In the genomic region with DNA sequence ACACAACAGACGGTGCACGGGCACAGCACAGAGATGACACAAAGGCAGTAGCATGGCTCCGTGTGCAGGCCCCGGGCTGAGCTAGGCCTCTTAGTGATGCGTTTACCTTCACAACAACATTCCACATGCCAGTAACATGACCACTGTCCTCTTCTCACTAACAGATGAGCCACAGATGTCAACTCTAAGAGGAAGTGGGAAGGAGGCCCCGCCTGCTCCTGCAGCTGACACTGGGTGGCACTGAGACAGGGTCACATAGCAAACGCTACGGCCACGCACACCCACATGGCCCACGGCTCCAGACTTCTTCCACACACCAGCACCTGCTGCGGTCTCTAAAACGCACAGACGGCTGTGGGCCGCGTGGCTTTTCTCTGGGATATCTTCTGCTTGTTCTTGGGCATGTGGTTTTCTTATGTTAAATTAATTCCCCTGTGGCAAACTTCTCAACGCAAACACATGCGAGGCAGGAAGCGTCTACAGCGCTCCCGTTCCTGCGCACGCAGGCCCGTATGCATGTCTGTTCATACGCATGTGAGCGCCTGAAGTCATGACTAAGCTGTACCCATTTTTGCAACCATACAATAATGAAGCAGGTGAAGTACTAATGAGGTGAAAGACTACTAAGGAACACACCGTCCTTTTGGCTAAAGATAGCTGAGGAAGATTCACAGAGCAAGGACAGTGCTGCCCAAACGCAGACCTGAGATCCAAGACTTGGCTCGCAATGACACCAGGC, we compare ENCODE assay signal across 8 cellular contexts. TPM values are rescaled to one million over a fixed set of nuclear protein-coding genes. Genes with fewer than 3 reads are reported as not detected.
DNase-seq lines count a peak whose midpoint lies in the region; ATAC-seq, FAIRE-seq and TF ChIP-seq lines count a peak whose summit lies in the region.

No MANE protein-coding gene starts in this region.

- intact Hi-C loops in left ventricle myocardium inferior (cut with micrococcal nuclease) (no loop called here), cardiac septum (cut with DNase I) (no loop called here), GM12878 (cut with micrococcal nuclease; ENCODE audit: unreplicated experiment) (no loop called here)

- RAD21 ChIA-PET in GM12878 (lab: Charles Lee; ENCODE audit: unreplicated experiment): no interaction called here

- TF ChIP-seq CTCF in left ventricle myocardium inferior (IDR thresholded peaks at IDR 0.05; ENCODE audit: borderline replicate concordance) (no peak), GM12878 (IDR thresholded peaks at IDR 0.05 in 2 of 3, conservative IDR thresholded peaks at IDR 0.05 in 1 of 3; ENCODE audit: control insufficient read depth in 2 of 3, extremely low read depth in 1 of 3, insufficient read depth in 1 of 3, low read depth in 3 of 3, low read length in 3 of 3) (no peak)

- H2AFZ ChIP-seq in GM12878 (ENCODE audit: control insufficient read depth, low read depth, low read length): peak overlapping the region; percentile 28

- ATAC-seq in GM12878: peak; percentile 64

- TF ChIP-seq POLR2A in GM12878 (IDR thresholded peaks at IDR 0.05; ENCODE audit: low read depth, low read length) (no peak), GM12892 (IDR thresholded peaks at IDR 0.05; ENCODE audit: low read depth, low read length) (no peak)

- no peak overlapping the region for H3K9ac ChIP-seq in GM12878 (ENCODE audit: control insufficient read depth, insufficient read depth, low read length)

- no peak overlapping the region; the same call in 1 of the 2 replicates for H3K4me2 ChIP-seq in GM12878 (ENCODE audit: control insufficient read depth, insufficient read depth)

- H3K4me3 ChIP-seq in left ventricle myocardium inferior: no peak overlapping the region
- H3K4me3 ChIP-seq in GM12878: no peak overlapping the region

- SMC1A ChIA-PET in GM12878 (lab: Charles Lee; ENCODE audit: uncharacterized antibody, unreplicated experiment): no interaction called here

- H3K79me2 ChIP-seq in GM12878 (ENCODE audit: control insufficient read depth, insufficient read depth, low read length): no peaks in the 10 kb centered on the region

- FAIRE-seq in GM12878 (lab: Jason Lieb, UNC): peak; percentile 54
- FAIRE-seq in GM12892 (lab: Jason Lieb, UNC): no peak

- H3K4me1 ChIP-seq in left ventricle myocardium inferior: peaks cover 19% of the 10 kb centered on the region
- peaks cover 25% of the 10 kb centered on the region for H3K4me1 ChIP-seq in GM12878 (ENCODE audit: control insufficient read depth, insufficient read depth, low read length)

- DNase-seq in left ventricle myocardium inferior: no peak
- DNase-seq in cardiac septum (ENCODE audit: low spot score): no peak
- peak; percentile 29 for DNase-seq in NCI-H2029 treated with DMSO at 0.1 percent for 48 hours (lab: John Stamatoyannopoulos, UW)
- no peak for DNase-seq in GM12878 (ENCODE audit: low read depth, low spot score)
- DNase-seq in stimulated activated CD4-positive, alpha-beta T cell treated with anti-CD3 and anti-CD28 coated beads, Interleukin-4, amount 100 ng/mL, for 1 hour: peak; percentile 32
- DNase-seq in NCI-H2171 (lab: John Stamatoyannopoulos, UW): no peak
- DNase-seq in NCI-H82 (lab: John Stamatoyannopoulos, UW): no peak
- DNase-seq in GM12892 (ENCODE audit: insufficient read length): no peak

- in situ Hi-C loops in GM12878 (cut with MboI): no loop called here

- peak overlapping the region; percentile 9 for H3K27ac ChIP-seq in left ventricle myocardium inferior (replicated peaks)
- H3K27ac ChIP-seq in GM12878 (ENCODE audit: control insufficient read depth, insufficient read depth): peak overlapping the region; percentile 37

- CTCF ChIA-PET in GM12878 (lab: Yijun Ruan, JAX): interaction anchor here (1.1 kb wide), 1 partner anchor 155 kb away, joined by 3 read pairs; no protein-coding TSS in a partner anchor

- BruUV-seq in GM12878 (replicated peaks; lab: Mats Ljungman, UMichigan): no TSS peak

- WGBS in GM12878 (ENCODE audit: insufficient coverage, insufficient replicate concordance, low lambda C conversion rate, missing lambda C conversion rate): 29% methylated on average over 28 of the region's 28 CpGs

- H3K9me3 ChIP-seq in left ventricle myocardium inferior (replicated peaks) (no peaks in the 10 kb centered on the region), GM12878 (replicated peaks; ENCODE audit: control insufficient read depth, insufficient read depth, low read length) (no peaks in the 10 kb centered on the region)

- no peak for TF ChIP-seq RAD21 in GM12878 (IDR thresholded peaks at IDR 0.05; ENCODE audit: insufficient read depth, low read depth, low read length)

- POLR2A ChIA-PET in GM12878 (lab: Charles Lee): interaction anchor here (0.5 kb wide), 1 partner anchor 335 kb away, joined by 4 read pairs; no protein-coding TSS in a partner anchor

- no peaks in the 10 kb centered on the region for H4K20me1 ChIP-seq in GM12878 (ENCODE audit: control insufficient read depth, insufficient read depth)

- H3K36me3 ChIP-seq in left ventricle myocardium inferior (peaks cover 93% of the 10 kb centered on the region), GM12878 (ENCODE audit: control insufficient read depth in 2 of 2, insufficient read depth in 2 of 2, low read length in 1 of 2) (peaks cover 9 to 20% of the 10 kb centered on the region in 2 experiments; a peak in 3 of 4 replicates)

- H3K27me3 ChIP-seq in left ventricle myocardium inferior (ENCODE audit: low read depth): no peaks in the 10 kb centered on the region
- H3K27me3 ChIP-seq in GM12878 (replicated peaks in 1 of 2; ENCODE audit: control insufficient read depth in 2 of 2, insufficient read depth in 2 of 2, low read length in 1 of 2): no peaks in the 10 kb centered on the region

- no peak for TF ChIP-seq EP300 in GM12878 (IDR thresholded peaks at IDR 0.05; ENCODE audit: borderline replicate concordance in 1 of 2, control insufficient read depth in 1 of 2, low read depth in 2 of 2, low read length in 2 of 2)

TF ChIP-seq in GM12878, 131 proteins besides CTCF, POLR2A, EP300 and RAD21 (continues in another document):
- TF ChIP-seq JUND (IDR thresholded peaks at IDR 0.05; ENCODE audit: low read depth, low read length) (no peak), LARP7 (IDR thresholded peaks at IDR 0.05) (no peak), EED (IDR thresholded peaks at IDR 0.05; ENCODE audit: low read depth) (peak; percentile 38; the same call in 1 of the 2 replicates), RUNX3 (IDR thresholded peaks at IDR 0.05; ENCODE audit: low read length) (peak; percentile 21; the same call in 1 of the 2 replicates), BCL11A (IDR thresholded peaks at IDR 0.05; ENCODE audit: low read depth, low read length) (no peak), SREBF2 (IDR thresholded peaks at IDR 0.05; ENCODE audit: low read length) (no peak), SPI1 (IDR thresholded peaks at IDR 0.05; ENCODE audit: borderline replicate concordance, insufficient read depth, low read depth, low read length) (peak; percentile 83), RCOR1 (conservative IDR thresholded peaks at IDR 0.05; ENCODE audit: low read depth, low read length) (no peak)
- TF ChIP-seq, protein P1, sequence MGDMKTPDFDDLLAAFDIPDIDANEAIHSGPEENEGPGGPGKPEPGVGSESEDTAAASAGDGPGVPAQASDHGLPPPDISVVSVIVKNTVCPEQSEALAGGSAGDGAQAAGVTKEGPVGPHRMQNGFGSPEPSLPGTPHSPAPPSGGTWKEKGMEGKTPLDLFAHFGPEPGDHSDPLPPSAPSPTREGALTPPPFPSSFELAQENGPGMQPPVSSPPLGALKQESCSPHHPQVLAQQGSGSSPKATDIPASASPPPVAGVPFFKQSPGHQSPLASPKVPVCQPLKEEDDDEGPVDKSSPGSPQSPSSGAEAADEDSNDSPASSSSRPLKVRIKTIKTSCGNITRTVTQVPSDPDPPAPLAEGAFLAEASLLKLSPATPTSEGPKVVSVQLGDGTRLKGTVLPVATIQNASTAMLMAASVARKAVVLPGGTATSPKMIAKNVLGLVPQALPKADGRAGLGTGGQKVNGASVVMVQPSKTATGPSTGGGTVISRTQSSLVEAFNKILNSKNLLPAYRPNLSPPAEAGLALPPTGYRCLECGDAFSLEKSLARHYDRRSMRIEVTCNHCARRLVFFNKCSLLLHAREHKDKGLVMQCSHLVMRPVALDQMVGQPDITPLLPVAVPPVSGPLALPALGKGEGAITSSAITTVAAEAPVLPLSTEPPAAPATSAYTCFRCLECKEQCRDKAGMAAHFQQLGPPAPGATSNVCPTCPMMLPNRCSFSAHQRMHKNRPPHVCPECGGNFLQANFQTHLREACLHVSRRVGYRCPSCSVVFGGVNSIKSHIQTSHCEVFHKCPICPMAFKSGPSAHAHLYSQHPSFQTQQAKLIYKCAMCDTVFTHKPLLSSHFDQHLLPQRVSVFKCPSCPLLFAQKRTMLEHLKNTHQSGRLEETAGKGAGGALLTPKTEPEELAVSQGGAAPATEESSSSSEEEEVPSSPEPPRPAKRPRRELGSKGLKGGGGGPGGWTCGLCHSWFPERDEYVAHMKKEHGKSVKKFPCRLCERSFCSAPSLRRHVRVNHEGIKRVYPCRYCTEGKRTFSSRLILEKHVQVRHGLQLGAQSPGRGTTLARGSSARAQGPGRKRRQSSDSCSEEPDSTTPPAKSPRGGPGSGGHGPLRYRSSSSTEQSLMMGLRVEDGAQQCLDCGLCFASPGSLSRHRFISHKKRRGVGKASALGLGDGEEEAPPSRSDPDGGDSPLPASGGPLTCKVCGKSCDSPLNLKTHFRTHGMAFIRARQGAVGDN (IDR thresholded peaks at IDR 0.05): peak; percentile 68; the same call in 1 of the 2 replicates

RNA-seq across cellular contexts. Expression of a gene that starts 26.8 kb away (rescaled TPM):
- total RNA-seq in left ventricle myocardium inferior (not detected), cardiac septum (not detected), GM12878 (2014; rRNA removed) (0.11 and 0.17 TPM in 2 replicates), GM12878 (2014; rRNA removed; fragmentation: Illumina TruSeq; extraction: Trizol) (not detected in 2 replicates), GM12878 (2021) (0.33 and 0.82 TPM in 2 replicates)
- total RNA-seq in GM12878 (2013; cell fraction: nucleolus; rRNA removed): 2.7 TPM in 2 replicates
- polyA plus RNA-seq in GM12878 (2011; ENCODE audit: low read depth): not detected
- polyA plus RNA-seq in GM12878 (2011; rRNA removed) (0.04 and 0.10 TPM in 2 replicates), GM12878 (2014; fragmentation: Illumina TruSeq; extraction: Trizol) (0.03 TPM in 1 of 2 replicates, not detected in the other), GM12878 (2014; fragmentation: Nextera tagmentation; extraction: Ambion mirVana) (not detected), GM12878 (2014; rRNA removed) (0.24 TPM in 1 of 2 replicates, not detected in the other), GM12878 (2016; fragmentation: Nextera tagmentation; extraction: Ambion mirVana) (not detected)
- polyA plus RNA-seq in GM12878 (2011; cell fraction: cytosol; rRNA removed): 0.07 and 0.22 TPM in 2 replicates
- polyA plus RNA-seq in GM12878 (2011; cell fraction: nucleus; rRNA removed): 2.1 and 2.7 TPM in 2 replicates
- polyA plus RNA-seq in GM12878 (2012): 0.26 and 0.45 TPM in 2 replicates
- 0.21 TPM in 1 of 2 replicates, not detected in the other for polyA minus RNA-seq in GM12878 (2011; rRNA and poly(A)+ RNA removed)
- polyA minus RNA-seq in GM12878 (2011; cell fraction: cytosol; rRNA and poly(A)+ RNA removed): not detected in 2 replicates
- 0.36 and 0.48 TPM in 2 replicates for polyA minus RNA-seq in GM12878 (2011; cell fraction: nucleus; rRNA and poly(A)+ RNA removed)
- polyA plus RNA-seq in GM12892 (2012; ENCODE audit: missing spikeins): 0.15 TPM

Comparison
In these comparisons a context has a peak if more than half of its experiments do, and no peak if none do; other contexts are left out.
1. DNase-seq: peak in NCI-H2029 treated with DMSO at 0.1 percent for 48 hours (single experiment) and stimulated activated CD4-positive, alpha-beta T cell treated with anti-CD3 and anti-CD28 coated beads, Interleukin-4, amount 100 ng/mL, for 1 hour (single experiment); none in left ventricle myocardium inferior (single experiment), cardiac septum (single experiment), GM12878 (single experiment), NCI-H2171 (single experiment), NCI-H82 (single experiment) and GM12892 (single experiment).